1 cellular context compared by ENCODE assay signal in the genomic region with DNA sequence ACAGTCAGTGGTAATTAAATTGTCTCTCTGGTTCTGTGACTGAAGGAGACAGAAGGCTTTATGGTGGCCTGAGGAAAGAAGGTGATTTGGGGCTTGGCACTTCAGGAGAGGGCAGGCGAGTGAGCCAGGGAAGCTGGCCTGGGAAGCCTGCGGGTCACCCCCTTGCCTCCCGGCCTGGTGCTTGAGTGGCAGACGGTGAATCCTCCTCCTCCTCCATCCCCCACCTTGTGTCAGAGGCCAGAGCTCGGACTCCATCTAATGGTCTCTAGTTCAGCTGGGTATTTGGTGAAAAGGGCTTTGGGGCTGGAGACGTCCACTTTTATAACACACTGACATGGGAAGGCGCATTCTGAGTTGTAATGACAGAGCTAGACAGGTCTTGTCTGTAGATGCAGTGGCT.
TF ChIP-seq lines count a peak whose summit lies in the region.

No MANE protein-coding gene starts in this region.

TF ChIP-seq in SK-N-SH, 30 proteins besides CTCF, POLR2A, EP300 and RAD21:
- TF ChIP-seq PBX3 (IDR thresholded peaks at IDR 0.05) (no peak), CHD2 (IDR thresholded peaks at IDR 0.05; ENCODE audit: low read length, partially characterized antibody) (no peak), MAX (IDR thresholded peaks at IDR 0.05; ENCODE audit: low read depth) (no peak), MXI1 (IDR thresholded peaks at IDR 0.05; ENCODE audit: low read depth, low read length) (no peak), YY1 (IDR thresholded peaks at IDR 0.05; ENCODE audit: low read depth) (no peak), POLR2AphosphoS5 (IDR thresholded peaks at IDR 0.05; ENCODE audit: low read depth, low read length) (no peak), SMC3 (IDR thresholded peaks at IDR 0.05; ENCODE audit: low read depth, low read length) (no peak), SIN3A (IDR thresholded peaks at IDR 0.05; ENCODE audit: borderline replicate concordance, low read depth, low read length) (no peak), GABPA (IDR thresholded peaks at IDR 0.05; ENCODE audit: low read depth) (no peak), JUND (IDR thresholded peaks at IDR 0.05) (no peak), EZH2phosphoT487 (IDR thresholded peaks at IDR 0.05; ENCODE audit: borderline replicate concordance, low read depth) (no peak), TAF1 (IDR thresholded peaks at IDR 0.05; ENCODE audit: borderline replicate concordance, low read depth, low read length) (no peak)
- TF ChIP-seq, protein P1, sequence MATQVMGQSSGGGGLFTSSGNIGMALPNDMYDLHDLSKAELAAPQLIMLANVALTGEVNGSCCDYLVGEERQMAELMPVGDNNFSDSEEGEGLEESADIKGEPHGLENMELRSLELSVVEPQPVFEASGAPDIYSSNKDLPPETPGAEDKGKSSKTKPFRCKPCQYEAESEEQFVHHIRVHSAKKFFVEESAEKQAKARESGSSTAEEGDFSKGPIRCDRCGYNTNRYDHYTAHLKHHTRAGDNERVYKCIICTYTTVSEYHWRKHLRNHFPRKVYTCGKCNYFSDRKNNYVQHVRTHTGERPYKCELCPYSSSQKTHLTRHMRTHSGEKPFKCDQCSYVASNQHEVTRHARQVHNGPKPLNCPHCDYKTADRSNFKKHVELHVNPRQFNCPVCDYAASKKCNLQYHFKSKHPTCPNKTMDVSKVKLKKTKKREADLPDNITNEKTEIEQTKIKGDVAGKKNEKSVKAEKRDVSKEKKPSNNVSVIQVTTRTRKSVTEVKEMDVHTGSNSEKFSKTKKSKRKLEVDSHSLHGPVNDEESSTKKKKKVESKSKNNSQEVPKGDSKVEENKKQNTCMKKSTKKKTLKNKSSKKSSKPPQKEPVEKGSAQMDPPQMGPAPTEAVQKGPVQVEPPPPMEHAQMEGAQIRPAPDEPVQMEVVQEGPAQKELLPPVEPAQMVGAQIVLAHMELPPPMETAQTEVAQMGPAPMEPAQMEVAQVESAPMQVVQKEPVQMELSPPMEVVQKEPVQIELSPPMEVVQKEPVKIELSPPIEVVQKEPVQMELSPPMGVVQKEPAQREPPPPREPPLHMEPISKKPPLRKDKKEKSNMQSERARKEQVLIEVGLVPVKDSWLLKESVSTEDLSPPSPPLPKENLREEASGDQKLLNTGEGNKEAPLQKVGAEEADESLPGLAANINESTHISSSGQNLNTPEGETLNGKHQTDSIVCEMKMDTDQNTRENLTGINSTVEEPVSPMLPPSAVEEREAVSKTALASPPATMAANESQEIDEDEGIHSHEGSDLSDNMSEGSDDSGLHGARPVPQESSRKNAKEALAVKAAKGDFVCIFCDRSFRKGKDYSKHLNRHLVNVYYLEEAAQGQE (IDR thresholded peaks at IDR 0.05; ENCODE audit: low read depth, low read length) = no peak
